Comparison of ENCODE assay signal across 9 cellular contexts in the genomic region with DNA sequence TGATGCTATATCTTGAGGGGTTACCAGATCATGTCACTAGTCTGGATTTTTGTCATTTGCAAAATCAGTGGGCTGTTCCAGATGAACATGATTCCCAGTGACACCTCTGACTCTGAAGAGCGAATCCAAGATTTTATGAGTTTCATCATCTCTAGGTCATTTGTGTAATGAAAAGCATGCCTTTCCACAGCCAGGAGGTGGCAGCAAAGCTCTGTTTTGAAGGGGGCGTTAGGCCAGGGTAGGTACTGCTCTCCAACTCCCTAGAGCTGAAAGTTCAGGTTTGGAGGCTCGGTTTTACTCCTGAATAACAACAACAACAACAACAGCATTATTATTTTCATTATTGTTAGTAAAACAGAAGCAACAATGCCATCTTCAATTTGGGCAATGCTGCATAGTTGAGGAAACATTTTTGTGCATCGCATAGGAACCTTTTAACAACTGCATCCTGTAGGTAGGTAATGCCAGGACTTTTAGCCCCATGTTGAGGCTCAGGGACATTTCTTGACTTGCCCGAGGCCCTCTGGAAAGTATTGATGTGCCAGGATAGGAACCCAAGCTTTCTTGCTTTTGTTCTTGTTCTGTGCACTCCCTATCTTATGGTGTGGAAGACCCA.
A peak's percentile ranks its signal among the peaks of the same experiment; 100 is the strongest.
DNase-seq lines count a peak whose midpoint lies in the region; ATAC-seq, FAIRE-seq and TF ChIP-seq lines count a peak whose summit lies in the region.
"Had no signal": no experiment of that assay in that cellular context is flagged by ENCODE, and none has a peak within 500 bp of the region (broad histone marks: within the 10 kb centered on the region; RNA-seq: fewer than 3 reads in every experiment).

No MANE protein-coding gene starts in this region.

- intact Hi-C loops in sciatic nerve (cut with DNase I), result no loop called here

- H3K36me3 ChIP-seq in BE2C (no peaks in the 10 kb centered on the region), cardiac muscle cell (no peaks in the 10 kb centered on the region)
- H3K36me3 ChIP-seq: neutrophil had no signal

- H3K4me1 ChIP-seq in BE2C (no peaks in the 10 kb centered on the region), cardiac muscle cell (ENCODE audit: low read depth) (no peaks in the 10 kb centered on the region)

- H3K4me1 Mint-ChIP-seq in activated CD8-positive, alpha-beta memory T cell treated with anti-CD3 and anti-CD28 coated beads, Interleukin-2, amount 10 ng/mL, durations not matched to agents 7 days and 5 days, result peaks cover 8% of the 10 kb centered on the region

- H3K9me3 ChIP-seq in BE2C, result no peaks in the 10 kb centered on the region
- no peaks in the 10 kb centered on the region for H3K9me3 ChIP-seq in cardiac muscle cell (ENCODE audit: low read depth)
- H3K9me3 ChIP-seq: neutrophil had no signal

- CTCF ChIA-PET in activated CD8-positive, alpha-beta memory T cell treated with anti-CD3 and anti-CD28 coated beads, Interleukin-2, amount 10 ng/mL, durations not matched to agents 7 days and 5 days (lab: Charles Lee), result interaction anchor here (0.7 to 1.7 kb wide), 6 partner anchors 9 to 328 kb away, joined by 3 read pairs; no protein-coding TSS in a partner anchor

- H3K4me3 ChIP-seq in BE2C (ENCODE audit: low read depth, low read length) (no peak overlapping the region), cardiac muscle cell (no peak overlapping the region)

- no peaks in the 10 kb centered on the region for H3K36me3 Mint-ChIP-seq in activated CD8-positive, alpha-beta memory T cell treated with anti-CD3 and anti-CD28 coated beads, Interleukin-2, amount 10 ng/mL, durations not matched to agents 7 days and 5 days

- H3K9me3 Mint-ChIP-seq in activated CD8-positive, alpha-beta memory T cell treated with anti-CD3 and anti-CD28 coated beads, Interleukin-2, amount 10 ng/mL, durations not matched to agents 7 days and 5 days (ENCODE audit: low read depth), result no peaks in the 10 kb centered on the region

- DNase-seq in BE2C (no peak), GM18507 (ENCODE audit: extremely low spot score, insufficient read length, low read depth) (peak; percentile 32), MV-4-11 (lab: John Stamatoyannopoulos, UW) (peak; percentile 51), cardiac muscle cell (ENCODE audit: low read depth in 1 of 2, low spot score in 1 of 2) (peak; percentile 75 to 85), sciatic nerve (ENCODE audit: low spot score) (peak; percentile 74)
- DNase-seq in activated CD8-positive, alpha-beta memory T cell treated with anti-CD3 and anti-CD28 coated beads, Interleukin-2, amount 10 ng/mL, durations not matched to agents 7 days and 5 days, result peak; percentile 49

- FAIRE-seq in GM18507 (lab: Jason Lieb, UNC), result peak; percentile 75

- no peaks in the 10 kb centered on the region for H3K27me3 ChIP-seq in BE2C
- no peaks in the 10 kb centered on the region for H3K27me3 ChIP-seq in cardiac muscle cell

- no peaks in the 10 kb centered on the region for H3K27me3 Mint-ChIP-seq in activated CD8-positive, alpha-beta memory T cell treated with anti-CD3 and anti-CD28 coated beads, Interleukin-2, amount 10 ng/mL, durations not matched to agents 7 days and 5 days

- no peak overlapping the region for H3K4me3 Mint-ChIP-seq in activated CD8-positive, alpha-beta memory T cell treated with anti-CD3 and anti-CD28 coated beads, Interleukin-2, amount 10 ng/mL, durations not matched to agents 7 days and 5 days

- TF ChIP-seq CTCF in BE2C (IDR thresholded peaks at IDR 0.05; ENCODE audit: low read depth, low read length) (peak; percentile 19), cardiac muscle cell (IDR thresholded peaks at IDR 0.05; ENCODE audit: low read depth, low read length) (peak; percentile 90)

- no peak for ATAC-seq in activated CD8-positive, alpha-beta memory T cell treated with anti-CD3 and anti-CD28 coated beads, Interleukin-2, amount 10 ng/mL, durations not matched to agents 7 days and 5 days
- ATAC-seq in sciatic nerve, result peak; percentile 74
- no peak for ATAC-seq in GM19467 (IDR thresholded peaks at IDR 0.05; ENCODE audit: unreplicated experiment)
- no peak for ATAC-seq in GM18909 (IDR thresholded peaks at IDR 0.05; ENCODE audit: poor library complexity, unreplicated experiment)

- no peak overlapping the region for H3K27ac Mint-ChIP-seq in activated CD8-positive, alpha-beta memory T cell treated with anti-CD3 and anti-CD28 coated beads, Interleukin-2, amount 10 ng/mL, durations not matched to agents 7 days and 5 days

- no peak overlapping the region for H3K27ac ChIP-seq in cardiac muscle cell
- H3K27ac ChIP-seq: neutrophil had no signal
